ENCODE assay signal across 8 cellular contexts in the genomic region with DNA sequence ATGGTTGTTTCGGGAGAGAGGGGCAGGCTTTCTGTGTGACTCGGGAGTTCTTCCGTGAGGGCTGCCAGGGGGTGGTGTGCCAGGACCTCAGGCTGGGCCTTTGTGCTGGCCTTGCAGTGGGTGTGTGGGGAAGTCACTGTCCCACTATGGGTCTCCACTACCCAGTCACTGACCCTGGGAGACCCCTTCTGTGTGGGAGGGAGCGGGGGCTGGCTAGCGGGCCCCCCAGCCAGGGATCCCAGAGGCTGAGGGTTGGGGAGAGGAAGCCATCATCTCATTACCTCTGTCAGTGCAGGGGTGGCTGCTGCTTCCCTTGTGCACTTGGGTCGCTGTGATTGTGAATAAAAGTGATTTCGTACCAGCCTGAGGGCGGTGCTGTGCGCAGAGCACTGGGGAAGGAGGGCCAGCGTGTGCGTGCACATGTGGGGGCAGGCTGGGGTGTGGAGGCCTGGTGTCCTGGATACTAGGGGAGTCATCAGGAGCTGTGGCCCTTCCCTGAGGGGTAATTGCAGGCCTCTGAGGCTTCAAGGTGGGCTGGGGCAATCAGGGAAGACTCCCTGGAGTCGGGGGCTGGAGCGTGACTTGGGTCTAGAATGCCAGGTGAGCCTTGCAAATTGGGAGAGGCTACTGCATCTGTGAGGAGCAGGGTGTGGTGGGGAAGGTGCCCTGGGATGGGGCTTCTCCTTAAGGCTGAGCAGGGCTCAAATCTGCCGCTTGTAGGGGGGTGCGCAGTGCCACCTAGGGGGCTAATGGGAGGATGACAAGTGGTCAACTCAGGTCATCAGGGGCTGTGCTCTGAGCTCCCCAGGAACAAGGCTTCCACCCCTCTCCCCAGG.
DNase-seq lines count a peak whose midpoint lies in the region; TF ChIP-seq lines count a peak whose summit lies in the region.

No MANE protein-coding gene starts in this region.

- H3K27ac Mint-ChIP-seq in activated naive CD8-positive, alpha-beta T cell treated with anti-CD3 and anti-CD28 coated beads for 36 hours: no peak overlapping the region

- peaks cover 2% of the 10 kb centered on the region for H3K4me1 Mint-ChIP-seq in activated naive CD8-positive, alpha-beta T cell treated with anti-CD3 and anti-CD28 coated beads for 36 hours

- CTCF ChIA-PET in HEK293 (lab: Yijun Ruan, JAX): interaction anchor here (0.6 to 2.5 kb wide), 40 partner anchors 9 to 1463 kb away, joined by 3 to 16 read pairs (median 4); partner anchors contain the start of gene GSTO1
- CTCF ChIA-PET in PC-9 (lab: Charles Lee): interaction anchor here (0.6 kb wide), 3 partner anchors 107 to 758 kb away, joined by 3 to 6 read pairs (median 4); no protein-coding TSS in a partner anchor

- no peaks in the 10 kb centered on the region for H3K27me3 Mint-ChIP-seq in activated naive CD8-positive, alpha-beta T cell treated with anti-CD3 and anti-CD28 coated beads for 36 hours

- BruUV-seq in PC-9 (replicated peaks; lab: Mats Ljungman, UMichigan): no TSS peak

- H3K36me3 Mint-ChIP-seq in activated naive CD8-positive, alpha-beta T cell treated with anti-CD3 and anti-CD28 coated beads for 36 hours: no peaks in the 10 kb centered on the region

- no peaks in the 10 kb centered on the region for H3K9me2 ChIP-seq in PC-9 (ENCODE audit: insufficient read depth)

- H3K4me3 ChIP-seq in HEK293 (ENCODE audit: low read depth, low read length) (no peak overlapping the region), PC-9 (no peak overlapping the region)

- H3K4me1 ChIP-seq in HEK293 (ENCODE audit: control insufficient read depth, insufficient read depth, low read length) (no peaks in the 10 kb centered on the region), PC-9 (replicated peaks; ENCODE audit: insufficient read depth) (no peaks in the 10 kb centered on the region; the same call in 1 of the 2 replicates)

- H3K79me2 ChIP-seq in PC-9 (ENCODE audit: low read depth): no peaks in the 10 kb centered on the region

- H3K9me3 ChIP-seq in HEK293 (ENCODE audit: control insufficient read depth, insufficient read depth, low read depth, low read length) (no peaks in the 10 kb centered on the region), PC-9 (ENCODE audit: insufficient read depth, low read depth) (no peaks in the 10 kb centered on the region)

- no peaks in the 10 kb centered on the region for H3K27me3 ChIP-seq in PC-9 (ENCODE audit: insufficient read depth, low read depth)

- POLR2A ChIA-PET in HEK293 (lab: Yijun Ruan, JAX) (interaction anchor here (0.7 kb wide), 1 partner anchor 41 kb away, joined by 3 read pairs; no protein-coding TSS in a partner anchor), PC-9 (lab: Charles Lee; ENCODE audit: unreplicated experiment) (no interaction called here)

- no peak overlapping the region for H3K4me2 ChIP-seq in PC-9

- H3K36me3 ChIP-seq in HEK293 (ENCODE audit: control insufficient read depth in 2 of 2, insufficient read depth in 1 of 2, low read length in 2 of 2) (no peaks in the 10 kb centered on the region), PC-9 (ENCODE audit: low read depth) (no peaks in the 10 kb centered on the region)

- DNase-seq in DMS53 (lab: John Stamatoyannopoulos, UW) (peak; percentile 63), DMS53 treated with DMSO at 0.1 percent for 48 hours (lab: John Stamatoyannopoulos, UW; ENCODE audit: unreplicated experiment) (no peak), PC-9 (peak in 1 of 2 experiments; percentile 41), iPS-NIHi11 (ENCODE audit: low spot score) (peak; percentile 90), hippocampal formation (lab: John Stamatoyannopoulos, UW) (no peak)
- peak; percentile 43 for DNase-seq in activated naive CD8-positive, alpha-beta T cell treated with anti-CD3 and anti-CD28 coated beads for 36 hours
- peak; percentile 28 to 34 for DNase-seq in stimulated activated CD4-positive, alpha-beta T cell treated with anti-CD3 and anti-CD28 coated beads, Interleukin-4, amount 100 ng/mL, for 48 hours (ENCODE audit: low read depth in 2 of 2)

- peak; percentile 79 for TF ChIP-seq CTCF in HEK293 (tag by site-specific recombination; IDR thresholded peaks at IDR 0.05)
- peak; percentile 74 for TF ChIP-seq CTCF in PC-9 (conservative IDR thresholded peaks at IDR 0.05)

- no peaks in the 10 kb centered on the region for H4K20me1 ChIP-seq in PC-9 (ENCODE audit: insufficient read depth)

- no peak overlapping the region for H2AFZ ChIP-seq in PC-9

- no peak overlapping the region for H3K4me3 Mint-ChIP-seq in activated naive CD8-positive, alpha-beta T cell treated with anti-CD3 and anti-CD28 coated beads for 36 hours

- intact Hi-C loops in PC-9 (cut with micrococcal nuclease; ENCODE audit: unreplicated experiment): loop anchor here (1.0 to 10.0 kb wide), 3 partner anchors 100 to 262 kb away; partner anchors contain the start of genes NEURL1 and SH3PXD2A

- no peaks in the 10 kb centered on the region for H3K9me3 Mint-ChIP-seq in activated naive CD8-positive, alpha-beta T cell treated with anti-CD3 and anti-CD28 coated beads for 36 hours

- H3K27ac ChIP-seq in HEK293 (ENCODE audit: extremely low read depth, low read depth, low read length): no peak overlapping the region
- no peak overlapping the region for H3K27ac ChIP-seq in PC-9

- no peaks in the 10 kb centered on the region for H3F3A ChIP-seq in PC-9 (ENCODE audit: insufficient read depth, low read depth)

TF ChIP-seq in HEK293, 187 proteins besides CTCF, POLR2A, EP300 and RAD21 (continues in another document):
- TF ChIP-seq YY1 (tag by site-specific recombination; IDR thresholded peaks at IDR 0.05) (no peak), ZBTB17 (tag by site-specific recombination; IDR thresholded peaks at IDR 0.05) (0 out of 2 replicates have a peak, but pooled peaks have one; percentile 15), ZNF791 (tag by site-specific recombination; IDR thresholded peaks at IDR 0.05) (no peak), ZNF76 (tag by site-specific recombination; IDR thresholded peaks at IDR 0.05; ENCODE audit: borderline replicate concordance, low read depth) (no peak), ZNF626 (tag by site-specific recombination; IDR thresholded peaks at IDR 0.05) (no peak), GLI2 (tag by site-specific recombination; IDR thresholded peaks at IDR 0.05; ENCODE audit: borderline replicate concordance, low read depth) (no peak), ZNF645 (tag by site-specific recombination; IDR thresholded peaks at IDR 0.05) (no peak), ZBTB48 (tag by site-specific recombination; IDR thresholded peaks at IDR 0.05) (no peak), SP7 (tag by site-specific recombination; IDR thresholded peaks at IDR 0.05) (no peak), ZNF133 (tag by site-specific recombination; IDR thresholded peaks at IDR 0.05) (no peak), ZNF654 (tag by site-specific recombination; IDR thresholded peaks at IDR 0.05; ENCODE audit: low read depth) (peak; percentile 70), ZNF2 (tag by site-specific recombination; IDR thresholded peaks at IDR 0.05) (peak; percentile 85), KLF1 (tag by site-specific recombination; IDR thresholded peaks at IDR 0.05) (no peak)
- TF ChIP-seq, protein P1, sequence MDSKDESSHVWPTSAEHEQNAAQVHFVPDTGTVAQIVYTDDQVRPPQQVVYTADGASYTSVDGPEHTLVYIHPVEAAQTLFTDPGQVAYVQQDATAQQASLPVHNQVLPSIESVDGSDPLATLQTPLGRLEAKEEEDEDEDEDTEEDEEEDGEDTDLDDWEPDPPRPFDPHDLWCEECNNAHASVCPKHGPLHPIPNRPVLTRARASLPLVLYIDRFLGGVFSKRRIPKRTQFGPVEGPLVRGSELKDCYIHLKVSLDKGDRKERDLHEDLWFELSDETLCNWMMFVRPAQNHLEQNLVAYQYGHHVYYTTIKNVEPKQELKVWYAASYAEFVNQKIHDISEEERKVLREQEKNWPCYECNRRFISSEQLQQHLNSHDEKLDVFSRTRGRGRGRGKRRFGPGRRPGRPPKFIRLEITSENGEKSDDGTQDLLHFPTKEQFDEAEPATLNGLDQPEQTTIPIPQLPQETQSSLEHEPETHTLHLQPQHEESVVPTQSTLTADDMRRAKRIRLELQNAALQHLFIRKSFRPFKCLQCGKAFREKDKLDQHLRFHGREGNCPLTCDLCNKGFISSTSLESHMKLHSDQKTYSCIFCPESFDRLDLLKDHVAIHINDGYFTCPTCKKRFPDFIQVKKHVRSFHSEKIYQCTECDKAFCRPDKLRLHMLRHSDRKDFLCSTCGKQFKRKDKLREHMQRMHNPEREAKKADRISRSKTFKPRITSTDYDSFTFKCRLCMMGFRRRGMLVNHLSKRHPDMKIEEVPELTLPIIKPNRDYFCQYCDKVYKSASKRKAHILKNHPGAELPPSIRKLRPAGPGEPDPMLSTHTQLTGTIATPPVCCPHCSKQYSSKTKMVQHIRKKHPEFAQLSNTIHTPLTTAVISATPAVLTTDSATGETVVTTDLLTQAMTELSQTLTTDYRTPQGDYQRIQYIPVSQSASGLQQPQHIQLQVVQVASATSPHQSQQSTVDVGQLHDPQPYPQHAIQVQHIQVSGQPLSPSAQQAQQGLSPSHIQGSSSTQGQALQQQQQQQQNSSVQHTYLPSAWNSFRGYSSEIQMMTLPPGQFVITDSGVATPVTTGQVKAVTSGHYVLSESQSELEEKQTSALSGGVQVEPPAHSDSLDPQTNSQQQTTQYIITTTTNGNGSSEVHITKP (tag by site-specific recombination; IDR thresholded peaks at IDR 0.05): peak; percentile 30; the same call in 1 of the 2 replicates

Comparison
In these comparisons a context has a peak if more than half of its experiments do, and no peak if none do; other contexts are left out.
1. DNase-seq: peak in DMS53 (single experiment), activated naive CD8-positive, alpha-beta T cell treated with anti-CD3 and anti-CD28 coated beads for 36 hours (single experiment), iPS-NIHi11 (single experiment) and stimulated activated CD4-positive, alpha-beta T cell treated with anti-CD3 and anti-CD28 coated beads, Interleukin-4, amount 100 ng/mL, for 48 hours (2 of 2); none in DMS53 treated with DMSO at 0.1 percent for 48 hours (single experiment) and hippocampal formation (0 of 2).